ENCODE assay signal across 16 cellular contexts in the genomic region with DNA sequence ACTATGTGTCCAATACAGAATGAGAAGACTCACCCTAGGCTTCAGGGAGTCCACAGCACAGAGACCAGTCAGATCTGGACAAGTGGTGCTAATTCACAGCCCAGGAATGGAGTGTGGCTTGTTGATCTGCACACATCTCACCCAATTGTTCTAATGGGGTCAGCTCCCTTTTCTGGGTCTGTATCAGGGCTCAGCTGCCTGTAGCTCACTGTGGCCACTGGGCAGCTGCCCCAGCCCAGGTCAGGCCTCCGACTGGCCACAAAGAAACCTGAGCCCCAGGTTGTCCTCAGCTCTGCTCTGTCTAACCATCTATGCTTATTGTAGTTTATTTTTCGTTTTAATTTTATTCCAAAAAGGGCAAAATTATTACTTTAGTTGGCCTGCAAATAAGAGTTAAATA.
DNase-seq lines count a peak whose midpoint lies in the region; ATAC-seq and TF ChIP-seq lines count a peak whose summit lies in the region.
"Had no signal": no experiment of that assay in that cellular context is flagged by ENCODE, and none has a peak within 500 bp of the region (broad histone marks: within the 10 kb centered on the region; RNA-seq: fewer than 3 reads in every experiment).

No MANE protein-coding gene starts in this region.

- H2BK12ac ChIP-seq in mesenchymal stem cell (ENCODE audit: low read length in 2 of 2): no peak overlapping the region

- no peaks in the 10 kb centered on the region for H3K9me3 ChIP-seq in endodermal cell (ENCODE audit: control insufficient read depth, low read length)
- no peaks in the 10 kb centered on the region for H3K9me3 ChIP-seq in mesenchymal stem cell (ENCODE audit: control insufficient read depth, low read length)

- H2AFZ ChIP-seq in mesenchymal stem cell (ENCODE audit: low read depth, low read length): no peak overlapping the region

- H3K9me3 Mint-ChIP-seq in activated CD8-positive, alpha-beta memory T cell treated with anti-CD3 and anti-CD28 coated beads, Interleukin-2, amount 10 ng/mL, durations not matched to agents 7 days and 5 days (ENCODE audit: low read depth): no peaks in the 10 kb centered on the region
- H3K9me3 Mint-ChIP-seq in brain (peaks cover 3 to 18% (median 13%) of the 10 kb centered on the region in 5 experiments), endodermal cell (peaks cover 2% of the 10 kb centered on the region), nephron (peaks cover 6% of the 10 kb centered on the region)

- H3K4me2 ChIP-seq in mesenchymal stem cell (ENCODE audit: low read length, poor library complexity, severe bottlenecking): no peak overlapping the region
- H3K4me2 ChIP-seq: BLaER1 had no signal

- H3K4me1 Mint-ChIP-seq in activated CD8-positive, alpha-beta memory T cell treated with anti-CD3 and anti-CD28 coated beads, Interleukin-2, amount 10 ng/mL, durations not matched to agents 7 days and 5 days: no peaks in the 10 kb centered on the region
- H3K4me1 Mint-ChIP-seq in brain (peaks cover 45% of the 10 kb centered on the region), endodermal cell (peaks cover 18% of the 10 kb centered on the region), nephron (peaks cover 45% of the 10 kb centered on the region)
- H3K4me1 Mint-ChIP-seq: CD14-positive monocyte, IgD-negative memory B cell had no signal

- H3K4me1 ChIP-seq in endodermal cell (ENCODE audit: control insufficient read depth, insufficient read depth, low read length) (peaks cover 4% of the 10 kb centered on the region), mesenchymal stem cell (ENCODE audit: control insufficient read depth, insufficient read depth, low read depth, low read length) (no peaks in the 10 kb centered on the region)

- no peaks in the 10 kb centered on the region for H3K27me3 Mint-ChIP-seq in activated CD8-positive, alpha-beta memory T cell treated with anti-CD3 and anti-CD28 coated beads, Interleukin-2, amount 10 ng/mL, durations not matched to agents 7 days and 5 days
- H3K27me3 Mint-ChIP-seq in brain: peaks cover 4% of the 10 kb centered on the region
- H3K27me3 Mint-ChIP-seq in endodermal cell (ENCODE audit: insufficient read depth): peaks cover 2% of the 10 kb centered on the region
- H3K27me3 Mint-ChIP-seq in nephron (ENCODE audit: low read depth): no peaks in the 10 kb centered on the region

- H3K36me3 ChIP-seq in endodermal cell (ENCODE audit: control insufficient read depth, insufficient read depth, low read length) (no peaks in the 10 kb centered on the region), mesenchymal stem cell (ENCODE audit: control insufficient read depth in 1 of 2, insufficient read depth in 2 of 2, low read depth in 1 of 2, low read length in 2 of 2) (no peaks in the 10 kb centered on the region)
- H3K36me3 ChIP-seq: BLaER1 had no signal

- no peak overlapping the region for H3K27ac Mint-ChIP-seq in activated CD8-positive, alpha-beta memory T cell treated with anti-CD3 and anti-CD28 coated beads, Interleukin-2, amount 10 ng/mL, durations not matched to agents 7 days and 5 days
- peak overlapping the region in 3 of 5 experiments; percentile 42 to 73 (median 59) for H3K27ac Mint-ChIP-seq in brain
- no peak overlapping the region for H3K27ac Mint-ChIP-seq in endodermal cell
- H3K27ac Mint-ChIP-seq in nephron: peak overlapping the region; percentile 80 to 96 (median 93)
- H3K27ac Mint-ChIP-seq: CD14-positive monocyte; CD4-positive, alpha-beta memory T cell; IgD-negative memory B cell had no signal

- no peak overlapping the region for H4K91ac ChIP-seq in mesenchymal stem cell (ENCODE audit: low read length)

- H3K14ac ChIP-seq in mesenchymal stem cell (ENCODE audit: low read length in 2 of 2): no peak overlapping the region

- H3K36me3 Mint-ChIP-seq in activated CD8-positive, alpha-beta memory T cell treated with anti-CD3 and anti-CD28 coated beads, Interleukin-2, amount 10 ng/mL, durations not matched to agents 7 days and 5 days: no peaks in the 10 kb centered on the region
- H3K36me3 Mint-ChIP-seq in brain (no peaks in the 10 kb centered on the region), endodermal cell (ENCODE audit: low read depth) (no peaks in the 10 kb centered on the region), nephron (ENCODE audit: low read depth) (no peaks in the 10 kb centered on the region)
- H3K36me3 Mint-ChIP-seq: CD14-positive monocyte; CD4-positive, alpha-beta memory T cell; IgD-negative memory B cell had no signal

- ATAC-seq in activated CD8-positive, alpha-beta memory T cell treated with anti-CD3 and anti-CD28 coated beads, Interleukin-2, amount 10 ng/mL, durations not matched to agents 7 days and 5 days: no peak
- no peak for ATAC-seq in HG02610 (IDR thresholded peaks at IDR 0.05; ENCODE audit: unreplicated experiment)
- no peak for ATAC-seq in GM21723 (IDR thresholded peaks at IDR 0.05; ENCODE audit: unreplicated experiment)
- ATAC-seq: GM12878 had no signal

- H3K18ac ChIP-seq in mesenchymal stem cell (ENCODE audit: low read depth in 1 of 2, low read length in 2 of 2): no peak overlapping the region

- WGBS in endodermal cell (ENCODE audit: insufficient coverage in 1 of 2, insufficient read length in 1 of 2), 2 experiments: 96% methylated on average over 2 of the region's 2 CpGs; no CpG with 5 or more reads in 1 of the 2 experiments
- no CpG with 5 or more reads among the region's 2 CpGs for WGBS in mesenchymal stem cell

- DNase-seq in activated CD8-positive, alpha-beta memory T cell treated with anti-CD3 and anti-CD28 coated beads, Interleukin-2, amount 10 ng/mL, durations not matched to agents 7 days and 5 days: peak; percentile 23
- DNase-seq in activated CD8-positive, alpha-beta memory T cell treated with anti-CD3 and anti-CD28 coated beads, Interleukin-2, amount 50 U/mL, for 48 hours: no peak
- DNase-seq in endodermal cell: peak; percentile 38
- no peak for DNase-seq in mesenchymal stem cell
- DNase-seq: CD4-positive, alpha-beta memory T cell; DMS79 treated with DMSO at 0.1 percent for 48 hours; HCEC 1CT had no signal

- H3K4me3 ChIP-seq in endodermal cell (ENCODE audit: low read length) (no peak overlapping the region), mesenchymal stem cell (ENCODE audit: insufficient read depth in 1 of 2, low read depth in 1 of 2, low read length in 2 of 2) (no peak overlapping the region)
- H3K4me3 ChIP-seq: BLaER1, GM12878 had no signal

- no peak overlapping the region for H2BK5ac ChIP-seq in mesenchymal stem cell (ENCODE audit: low read depth, low read length, poor library complexity, severe bottlenecking)

- no peak overlapping the region for H3K23ac ChIP-seq in mesenchymal stem cell (ENCODE audit: low read length in 2 of 2)

- H3K4ac ChIP-seq in mesenchymal stem cell (ENCODE audit: low read depth in 1 of 2, low read length in 2 of 2): no peak overlapping the region

- TF ChIP-seq CTCF in brain (conservative IDR thresholded peaks at IDR 0.05): no peak
- TF ChIP-seq CTCF in endodermal cell (conservative IDR thresholded peaks at IDR 0.05): no peak
- TF ChIP-seq CTCF in nephron (IDR thresholded peaks at IDR 0.05; ENCODE audit: unreplicated experiment in 3 of 3): no peak

- no peaks in the 10 kb centered on the region for H3K79me1 ChIP-seq in mesenchymal stem cell (replicated peaks; ENCODE audit: low read length, poor library complexity, severe bottlenecking)

- H4K8ac ChIP-seq in mesenchymal stem cell (ENCODE audit: low read length): no peak overlapping the region

- no peak overlapping the region for H3K9ac ChIP-seq in endodermal cell (ENCODE audit: extremely low read depth, low read length, poor library complexity, severe bottlenecking)
- no peak overlapping the region for H3K9ac ChIP-seq in mesenchymal stem cell (ENCODE audit: low read length)
- H3K9ac ChIP-seq: BLaER1 had no signal

- no peak overlapping the region for H2AK5ac ChIP-seq in mesenchymal stem cell (ENCODE audit: low read length, severe bottlenecking)

- no peak overlapping the region for H3K4me3 Mint-ChIP-seq in activated CD8-positive, alpha-beta memory T cell treated with anti-CD3 and anti-CD28 coated beads, Interleukin-2, amount 10 ng/mL, durations not matched to agents 7 days and 5 days
- H3K4me3 Mint-ChIP-seq in brain (no peak overlapping the region), endodermal cell (no peak overlapping the region), nephron (no peak overlapping the region)
- H3K4me3 Mint-ChIP-seq: CD14-positive monocyte; CD4-positive, alpha-beta memory T cell; IgD-negative memory B cell had no signal

- H3K27me3 ChIP-seq in endodermal cell (ENCODE audit: control insufficient read depth, insufficient read depth, low read length, poor library complexity, severe bottlenecking) (no peaks in the 10 kb centered on the region), mesenchymal stem cell (ENCODE audit: control insufficient read depth in 1 of 2, insufficient read depth in 1 of 2, low read length in 2 of 2) (peaks cover 0 to 12% of the 10 kb centered on the region in 2 experiments)
- H3K27me3 ChIP-seq: BLaER1 had no signal

- no peak overlapping the region for H2BK15ac ChIP-seq in mesenchymal stem cell (ENCODE audit: low read depth, poor library complexity, severe bottlenecking)

- H3K27ac ChIP-seq in endodermal cell (ENCODE audit: low read depth, low read length) (no peak overlapping the region), mesenchymal stem cell (ENCODE audit: low read length, poor library complexity, severe bottlenecking) (no peak overlapping the region)
- H3K27ac ChIP-seq: 22Rv1, BLaER1 had no signal

- CTCF ChIA-PET in activated CD8-positive, alpha-beta memory T cell treated with anti-CD3 and anti-CD28 coated beads, Interleukin-2, amount 10 ng/mL, durations not matched to agents 7 days and 5 days (lab: Charles Lee): no interaction called here

- no peak overlapping the region for H2BK120ac ChIP-seq in mesenchymal stem cell (ENCODE audit: low read depth, low read length)

Comparison
In these comparisons a context has a peak if more than half of its experiments do, and no peak if none do; other contexts are left out.
1. DNase-seq: peak in activated CD8-positive, alpha-beta memory T cell treated with anti-CD3 and anti-CD28 coated beads, Interleukin-2, amount 10 ng/mL, durations not matched to agents 7 days and 5 days (single experiment) and endodermal cell (single experiment); none in activated CD8-positive, alpha-beta memory T cell treated with anti-CD3 and anti-CD28 coated beads, Interleukin-2, amount 50 U/mL, for 48 hours (single experiment) and mesenchymal stem cell (single experiment).
2. H3K27ac Mint-ChIP-seq: peak in brain (3 of 5) and nephron (3 of 3); none in activated CD8-positive, alpha-beta memory T cell treated with anti-CD3 and anti-CD28 coated beads, Interleukin-2, amount 10 ng/mL, durations not matched to agents 7 days and 5 days (single experiment) and endodermal cell (single experiment).